ENCODE assay signal across 7 cellular contexts in genomic region chr2:142012797-142013196, GRCh38.
"Had no signal": no experiment of that assay in that cellular context is flagged by ENCODE, and none has a peak within 500 bp of the region (broad histone marks: within the 10 kb centered on the region; RNA-seq: fewer than 3 reads in every experiment).

No MANE protein-coding gene starts in this region.

- DNase-seq: GDM1, GF-D8 had no signal

- FAIRE-seq: G401.6, GM12891, GM18507, GM19239 had no signal

- ATAC-seq: GM12878 had no signal

- H3K4me3 ChIP-seq: GM12878 had no signal
